Comparison of ENCODE assay signal across 9 cellular contexts in genomic region chr4:139988863-139989765, GRCh38.
DNase-seq lines count a peak whose midpoint lies in the region; ATAC-seq and TF ChIP-seq lines count a peak whose summit lies in the region.
"Had no signal": no experiment of that assay in that cellular context is flagged by ENCODE, and none has a peak within 500 bp of the region (broad histone marks: within the 10 kb centered on the region; RNA-seq: fewer than 3 reads in every experiment).

No MANE protein-coding gene starts in this region.

- peak overlapping the region; percentile 34 for H3K27ac ChIP-seq in HUES48 (ENCODE audit: low read depth, low read length)
- H3K27ac ChIP-seq in left lung, result no peak overlapping the region

- H3K4me1 ChIP-seq in HUES48 (ENCODE audit: control insufficient read depth, insufficient read depth, low read length) (peaks cover 14% of the 10 kb centered on the region), left lung (peaks cover 8 to 10% of the 10 kb centered on the region in 2 donors)

- H3K4me3 ChIP-seq in AG04449 (ENCODE audit: low read depth, low read length) (no peak overlapping the region), HUES48 (ENCODE audit: low read depth, low read length) (no peak overlapping the region), astrocyte of the cerebellum (ENCODE audit: low read depth, low read length) (no peak overlapping the region), left lung (no peak overlapping the region)
- H3K4me3 ChIP-seq: GM12878 had no signal

- H3K27me3 ChIP-seq in HUES48 (ENCODE audit: control insufficient read depth, insufficient read depth, low read length), result no peaks in the 10 kb centered on the region
- no peaks in the 10 kb centered on the region for H3K27me3 ChIP-seq in left lung

- peak; percentile 54 for DNase-seq in AG04449 (ENCODE audit: low read depth, low spot score)
- peak; percentile 93 for DNase-seq in astrocyte of the cerebellum (ENCODE audit: low read depth)
- peak in 1 of 2 donors; percentile 52 for DNase-seq in left lung
- DNase-seq in stimulated activated CD8-positive, alpha-beta memory T cell treated with anti-CD3 and anti-CD28 coated beads, Interleukin-12 subunit alpha, Interleukin-12 subunit beta, amount 100 ng/mL, for 4 hours (ENCODE audit: low read depth), result peak; percentile 36
- no peak for DNase-seq in NCI-H2029 (lab: John Stamatoyannopoulos, UW)

- no peaks in the 10 kb centered on the region for H3K36me3 ChIP-seq in HUES48 (ENCODE audit: control insufficient read depth, insufficient read depth, low read length)
- H3K36me3 ChIP-seq in left lung, result no peaks in the 10 kb centered on the region

- H3K9ac ChIP-seq in HUES48 (ENCODE audit: low read depth, low read length), result no peak overlapping the region

- intact Hi-C loops in left lung (cut with DNase I), result no loop called here

- TF ChIP-seq CTCF in AG04449 (IDR thresholded peaks at IDR 0.05; ENCODE audit: insufficient read depth, low read length, missing control alignments), result no peak
- no peak for TF ChIP-seq CTCF in astrocyte of the cerebellum (IDR thresholded peaks at IDR 0.05; ENCODE audit: low read depth, low read length, missing control alignments)
- no peak for TF ChIP-seq CTCF in left lung (IDR thresholded peaks at IDR 0.05)

- in situ Hi-C loops in astrocyte of the cerebellum (cut with HindIII; ENCODE audit: low sequenced_read_pairs), result no loop called here

- ATAC-seq in left lung, result peak; percentile 85
- ATAC-seq in HG02623 (IDR thresholded peaks at IDR 0.05; ENCODE audit: unreplicated experiment), result no peak
- ATAC-seq in GM21526 (IDR thresholded peaks at IDR 0.05; ENCODE audit: low FRiP score, unreplicated experiment), result no peak
- ATAC-seq: GM12878 had no signal

- CTCF ChIA-PET in AG04449 (lab: Yijun Ruan, JAX), result no interaction called here

- POLR2A ChIA-PET in AG04449 (lab: Yijun Ruan, JAX), result interaction anchor here (1.0 kb wide), 1 partner anchor 16 kb away, joined by 3 read pairs; no protein-coding TSS in a partner anchor

- no peaks in the 10 kb centered on the region for H3K9me3 ChIP-seq in HUES48 (ENCODE audit: control insufficient read depth, insufficient read depth, low read length)
- H3K9me3 ChIP-seq in left lung, result no peaks in the 10 kb centered on the region
